In genomic region chr19:58400638-58400915, GRCh38 we compare ENCODE assay signal across 8 cellular contexts. TPM values are rescaled to one million over a fixed set of nuclear protein-coding genes. Genes with fewer than 3 reads are reported as not detected.
A peak's percentile ranks its signal among the peaks of the same experiment; 100 is the strongest.
DNase-seq lines count a peak whose midpoint lies in the region; ATAC-seq and TF ChIP-seq lines count a peak whose summit lies in the region.

No MANE protein-coding gene starts in this region.

- H4K20me1 ChIP-seq in PC-3 (ENCODE audit: low read length) = no peaks in the 10 kb centered on the region
- H4K20me1 ChIP-seq in osteoblast (ENCODE audit: insufficient read depth, low read length) = no peaks in the 10 kb centered on the region

- peaks cover 0 to 5% (median 0%) of the 10 kb centered on the region in 8 donors for H3K9me3 Mint-ChIP-seq in CD4-positive, alpha-beta memory T cell

- H3K9me2 ChIP-seq in PC-3 (replicated peaks; ENCODE audit: low read length) = no peaks in the 10 kb centered on the region

- H3K4me1 ChIP-seq in CD4-positive, alpha-beta memory T cell (ENCODE audit: insufficient read depth, low read length) = peaks cover 24% of the 10 kb centered on the region
- H3K4me1 ChIP-seq in PC-3 (ENCODE audit: insufficient read depth, low read length) (peaks cover 19% of the 10 kb centered on the region), osteoblast (ENCODE audit: insufficient read depth, low read length) (peaks cover 12% of the 10 kb centered on the region)

- H3K4me2 ChIP-seq in PC-3 (ENCODE audit: low read length) (peak overlapping the region; percentile 87), osteoblast (ENCODE audit: insufficient read depth, low read length) (peak overlapping the region; percentile 84)

- DNase-seq in CD4-positive, alpha-beta memory T cell = no peak
- DNase-seq in PC-3 (no peak), epithelial cell of proximal tubule (ENCODE audit: low read depth) (no peak), osteoblast (ENCODE audit: insufficient read length, low spot score, missing footprints) (peak; percentile 68), midbrain (lab: John Stamatoyannopoulos, UW) (no peak), NCI-H1105 (lab: John Stamatoyannopoulos, UW) (no peak), hepatic stellate cell (ENCODE audit: low spot score) (no peak), DMS79 (lab: John Stamatoyannopoulos, UW) (no peak)

- peak overlapping the region; percentile 74 for H2AFZ ChIP-seq in PC-3 (ENCODE audit: low read length)
- H2AFZ ChIP-seq in osteoblast (ENCODE audit: low read length) = peak overlapping the region; percentile 90

- no peaks in the 10 kb centered on the region for H3K36me3 ChIP-seq in CD4-positive, alpha-beta memory T cell (ENCODE audit: insufficient read depth, low read length)
- H3K36me3 ChIP-seq in PC-3 (ENCODE audit: low read depth, low read length) = no peaks in the 10 kb centered on the region
- no peaks in the 10 kb centered on the region for H3K36me3 ChIP-seq in osteoblast (ENCODE audit: insufficient read depth, low read length)

- peaks cover 11% of the 10 kb centered on the region for H3K27me3 ChIP-seq in CD4-positive, alpha-beta memory T cell (ENCODE audit: insufficient read depth, low read length)
- H3K27me3 ChIP-seq in PC-3 (ENCODE audit: low read length) (no peaks in the 10 kb centered on the region), osteoblast (ENCODE audit: insufficient read depth, low read length) (peaks cover 9% of the 10 kb centered on the region)

- H3K27ac ChIP-seq in CD4-positive, alpha-beta memory T cell (ENCODE audit: low read depth, low read length) = peak overlapping the region; percentile 74
- H3K27ac ChIP-seq in PC-3 (ENCODE audit: low read length) = no peak overlapping the region
- H3K27ac ChIP-seq in osteoblast (ENCODE audit: low read depth, low read length) = no peak overlapping the region

- TF ChIP-seq CTCF in PC-3 (conservative IDR thresholded peaks at IDR 0.05; ENCODE audit: low read depth, low read length) = no peak
- TF ChIP-seq CTCF in epithelial cell of proximal tubule (conservative IDR thresholded peaks at IDR 0.05; ENCODE audit: low read depth, low read length) = no peak
- TF ChIP-seq CTCF in osteoblast (IDR thresholded peaks at IDR 0.05; ENCODE audit: extremely low read depth, low read depth, low read length) = no peak

- peaks cover 0 to 3% of the 10 kb centered on the region in 2 donors for H3K36me3 Mint-ChIP-seq in CD4-positive, alpha-beta memory T cell

- no peaks in the 10 kb centered on the region for H3F3A ChIP-seq in PC-3 (ENCODE audit: low read length, unreplicated experiment)

- H3K4me3 Mint-ChIP-seq in CD4-positive, alpha-beta memory T cell = peak overlapping the region; percentile 87 to 97 (median 91)

- H3K9me3 ChIP-seq in CD4-positive, alpha-beta memory T cell (ENCODE audit: control insufficient read depth in 1 of 2, low read length in 2 of 2) = no peaks in the 10 kb centered on the region
- H3K9me3 ChIP-seq in PC-3 (ENCODE audit: low read length) (no peaks in the 10 kb centered on the region), osteoblast (ENCODE audit: low read depth, low read length) (no peaks in the 10 kb centered on the region)

- ATAC-seq in PC-3 = no peak

- peak overlapping the region; percentile 46 for H3K9ac ChIP-seq in PC-3 (ENCODE audit: low read length)

- H3K4me3 ChIP-seq in CD4-positive, alpha-beta memory T cell (ENCODE audit: low read length in 2 of 2) = peak overlapping the region; percentile 57 to 59
- H3K4me3 ChIP-seq in PC-3 (ENCODE audit: low read length) (peak overlapping the region; percentile 64), epithelial cell of proximal tubule (ENCODE audit: low read depth, low read length) (peak overlapping the region; percentile 88), osteoblast (ENCODE audit: insufficient read depth, low read length) (peak overlapping the region; percentile 71)

- peaks cover 5 to 20% (median 10%) of the 10 kb centered on the region in 4 donors for H3K4me1 Mint-ChIP-seq in CD4-positive, alpha-beta memory T cell

- CTCF ChIA-PET in CD4-positive, alpha-beta memory T cell (lab: Charles Lee; ENCODE audit: partially characterized antibody) = no interaction called here
- CTCF ChIA-PET in PC-3 (lab: Charles Lee) = no interaction called here

- intact Hi-C loops in CD4-positive, alpha-beta memory T cell (cut with micrococcal nuclease) = loop anchor here (2.0 kb wide), 2 partner anchors 74 to 218 kb away; partner anchors contain the start of genes ZNF274 and ZSCAN22
- intact Hi-C loops in PC-3 (cut with micrococcal nuclease) = loop anchor here (5.0 kb wide), 1 partner anchor 73 kb away; the partner anchor contains the start of gene ZSCAN22

- POLR2A ChIA-PET in CD4-positive, alpha-beta memory T cell (lab: Charles Lee; ENCODE audit: partially characterized antibody) = interaction anchor here (0.9 to 2.0 kb wide), 6 partner anchors 8 to 56 kb away, joined by 3 to 7 read pairs (median 4); partner anchors contain the start of genes ZNF132 and ZNF584
- POLR2A ChIA-PET in PC-3 (lab: Charles Lee; ENCODE audit: unreplicated experiment) = no interaction called here

- H3K79me2 ChIP-seq in PC-3 (ENCODE audit: low read length) = peaks cover 6% of the 10 kb centered on the region
- H3K79me2 ChIP-seq in osteoblast (ENCODE audit: insufficient read depth, low read length) = no peaks in the 10 kb centered on the region

- peaks cover 7 to 9% of the 10 kb centered on the region in 2 donors for H3K27me3 Mint-ChIP-seq in CD4-positive, alpha-beta memory T cell

- no TSS peak for BruUV-seq in PC-3 (replicated peaks; lab: Mats Ljungman, UMichigan)

- H3K27ac Mint-ChIP-seq in CD4-positive, alpha-beta memory T cell = peak overlapping the region in 3 of 7 donors; percentile 89 to 99 (median 97)

RNA-seq across cellular contexts. Expression of gene RNF225, which starts 5.1 kb away (rescaled TPM):
- total RNA-seq in CD4-positive, alpha-beta memory T cell = under 1 TPM in 1 of 2 experiments, not detected in 1; 0.47 TPM
- not detected for polyA plus RNA-seq in CD4-positive, alpha-beta memory T cell
- total RNA-seq in PC-3 (2014; rRNA removed) (2.2 TPM in 1 of 2 replicates, not detected in the other), epithelial cell of proximal tubule (not detected in 2 replicates), osteoblast (not detected in 2 replicates)

RNA-seq across cellular contexts. Expression of gene ZNF584, which starts 7.9 kb away (rescaled TPM):
- total RNA-seq in CD4-positive, alpha-beta memory T cell = 10 to 100 TPM; 10.3 to 10.7 TPM
- polyA plus RNA-seq in CD4-positive, alpha-beta memory T cell = 1 to 10 TPM; 6.6 to 9.1 TPM
- 49.2 and 73.8 TPM in 2 replicates for total RNA-seq in PC-3 (2014; rRNA removed)
- total RNA-seq in epithelial cell of proximal tubule = 5.3 and 10.5 TPM in 2 replicates
- 20.6 and 25.7 TPM in 2 replicates for total RNA-seq in osteoblast

RNA-seq across cellular contexts. Expression of gene RPS5, which starts 13.5 kb away (rescaled TPM):
- total RNA-seq in CD4-positive, alpha-beta memory T cell = 1,000 to 10,000 TPM; 1,267 to 1,360 TPM
- 1,000 to 10,000 TPM; 1,172 to 1,304 TPM for polyA plus RNA-seq in CD4-positive, alpha-beta memory T cell
- total RNA-seq in PC-3 (2014; rRNA removed) (3,515 and 3,776 TPM in 2 replicates), epithelial cell of proximal tubule (1,628 and 2,421 TPM in 2 replicates), osteoblast (1,166 and 1,239 TPM in 2 replicates)

RNA-seq across cellular contexts. Expression of gene ZNF837, which starts 19.7 kb away (rescaled TPM):
- total RNA-seq in CD4-positive, alpha-beta memory T cell = 1 to 10 TPM; 3.4 to 3.5 TPM
- 1 to 10 TPM; 3.8 to 4.6 TPM for polyA plus RNA-seq in CD4-positive, alpha-beta memory T cell
- 9.5 and 12.6 TPM in 2 replicates for total RNA-seq in PC-3 (2014; rRNA removed)
- 2.4 and 11.5 TPM in 2 replicates for total RNA-seq in epithelial cell of proximal tubule
- 4.4 and 4.7 TPM in 2 replicates for total RNA-seq in osteoblast

RNA-seq across cellular contexts. Expression of gene ZNF497, which starts 38.0 kb away (rescaled TPM):
- 1 to 10 TPM; 1.7 to 2.0 TPM for total RNA-seq in CD4-positive, alpha-beta memory T cell
- polyA plus RNA-seq in CD4-positive, alpha-beta memory T cell = 1 to 10 TPM in 1 of 2 donors, under 1 TPM in 1; 0.46 to 1.2 TPM
- 2.2 and 4.0 TPM in 2 replicates for total RNA-seq in PC-3 (2014; rRNA removed)
- 0.06 and 0.14 TPM in 2 replicates for total RNA-seq in epithelial cell of proximal tubule
- total RNA-seq in osteoblast = 1.2 and 1.4 TPM in 2 replicates
